8 cellular contexts compared by ENCODE assay signal in the genomic region with DNA sequence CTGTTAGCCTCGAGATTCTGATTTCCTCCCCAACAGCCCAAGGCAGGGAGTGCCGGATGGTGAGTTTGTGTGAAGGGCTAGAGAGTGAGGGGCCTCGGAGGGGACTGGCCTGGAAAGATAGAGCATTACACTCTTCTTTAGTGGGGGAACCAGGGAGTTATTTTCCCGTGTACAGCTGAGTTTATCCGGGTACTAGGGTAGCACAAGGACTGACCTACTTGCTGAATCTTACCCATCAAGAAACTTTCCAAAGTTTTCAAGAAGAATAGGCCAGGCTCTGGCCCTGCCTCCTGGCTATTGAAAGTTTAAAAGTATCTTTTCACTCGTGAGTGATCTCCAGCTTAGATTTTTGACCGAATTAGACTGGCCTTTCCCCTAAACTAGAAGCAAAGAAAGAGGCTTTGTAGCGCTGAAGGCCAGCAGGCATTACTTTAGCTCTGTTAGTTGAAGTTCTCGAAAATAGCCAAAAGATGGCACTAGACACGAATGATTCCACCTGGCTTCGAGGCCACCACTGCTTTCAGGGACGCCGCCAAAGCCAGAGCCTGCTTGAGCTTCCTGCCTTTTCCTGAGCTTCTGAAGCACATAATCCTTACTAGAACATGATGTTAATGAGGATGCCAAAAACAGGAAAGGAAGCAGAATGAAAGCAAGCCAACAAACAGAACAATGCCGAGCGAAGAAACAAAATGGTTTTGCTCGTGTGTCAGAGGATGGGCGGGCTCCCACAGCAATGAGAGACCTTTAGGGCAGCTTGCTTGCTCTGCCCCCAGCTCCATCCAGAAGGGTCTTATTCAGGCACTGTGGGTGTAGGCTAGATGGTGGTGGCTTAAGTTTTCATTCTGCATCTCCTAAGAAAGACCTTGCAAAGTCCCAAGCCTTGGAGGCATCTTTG. TPM values are rescaled to one million over a fixed set of nuclear protein-coding genes. Genes with fewer than 3 reads are reported as not detected.
DNase-seq lines count a peak whose midpoint lies in the region; FAIRE-seq and TF ChIP-seq lines count a peak whose summit lies in the region.

No MANE protein-coding gene starts in this region.

- CTCF ChIA-PET in MCF 10A (lab: Yijun Ruan, JAX): interaction anchor here (0.5 to 1.4 kb wide), 31 partner anchors 8 to 1316 kb away, joined by 3 to 13 read pairs (median 4); no protein-coding TSS in a partner anchor

- intact Hi-C loops in MCF 10A (cut with micrococcal nuclease): loop anchor here (1.0 kb wide), 3 partner anchors 164 to 640 kb away; no protein-coding TSS in a partner anchor
- intact Hi-C loops in activated T-helper 1 cell treated with anti-CD3 and anti-CD28 coated beads, Interleukin-12 subunit alpha, Interleukin-12 subunit beta, Interleukin-2, Interleukin-4 antibody, amounts not matched to agents 30 ng/mL and 10 ng/mL and 1 ng/mL, durations not matched to agents 14 hours and 24 hours and 36 hours (cut with micrococcal nuclease): loop anchor here (5.0 kb wide), 1 partner anchor 641 kb away; no protein-coding TSS in a partner anchor

- no peak overlapping the region for H3K4me2 ChIP-seq in keratinocyte (ENCODE audit: control insufficient read depth, extremely low read depth, insufficient read depth, low read depth, low read length)

- H3K27me3 ChIP-seq in keratinocyte (ENCODE audit: control insufficient read depth, extremely low read depth, insufficient read depth, low read length): peaks cover 4% of the 10 kb centered on the region

- H3K9me3 Mint-ChIP-seq in MCF 10A (ENCODE audit: unreplicated experiment): no peaks in the 10 kb centered on the region
- H3K9me3 Mint-ChIP-seq in activated T-helper 1 cell treated with anti-CD3 and anti-CD28 coated beads, Interleukin-12 subunit alpha, Interleukin-12 subunit beta, Interleukin-2, Interleukin-4 antibody, amounts not matched to agents 30 ng/mL and 10 ng/mL and 1 ng/mL, durations not matched to agents 14 hours and 24 hours and 36 hours: no peaks in the 10 kb centered on the region

- POLR2A ChIA-PET in MCF 10A (lab: Yijun Ruan, JAX): interaction anchor here (0.6 to 0.9 kb wide), 2 partner anchors 20 to 99 kb away, joined by 3 to 5 read pairs; no protein-coding TSS in a partner anchor

- H3K4me3 ChIP-seq in keratinocyte (ENCODE audit: control insufficient read depth in 2 of 3, extremely low read depth in 1 of 3, insufficient read depth in 2 of 3, low read depth in 1 of 3, low read length in 3 of 3): no peak overlapping the region

- TF ChIP-seq CTCF in GM20000 (IDR thresholded peaks at IDR 0.05; ENCODE audit: extremely low read depth, missing control alignments): peak; percentile 45
- TF ChIP-seq CTCF in MCF 10A (IDR thresholded peaks at IDR 0.05; ENCODE audit: unreplicated experiment): peak; percentile 66
- TF ChIP-seq CTCF in keratinocyte (optimal IDR thresholded peaks at IDR 0.05 in 1 of 3, IDR thresholded peaks at IDR 0.05 in 1 of 3, conservative IDR thresholded peaks at IDR 0.05 in 1 of 3; ENCODE audit: extremely low read depth in 1 of 3, insufficient read depth in 2 of 3, low read length in 3 of 3): peak; percentile 66 to 77 (median 67)

- peak; percentile 64 for DNase-seq in EL
- peak; percentile 61 for DNase-seq in GM20000 (ENCODE audit: low spot score)
- DNase-seq in HS-27A (ENCODE audit: low read depth): peak; percentile 35
- DNase-seq in NCI-H748 (lab: John Stamatoyannopoulos, UW; ENCODE audit: unreplicated experiment): peak; percentile 69
- DNase-seq in MCF 10A (ENCODE audit: unreplicated experiment): peak; percentile 74
- DNase-seq in keratinocyte (ENCODE audit: low read depth, low spot score): no peak
- peak in 41 of 49 donors; percentile 2 to 64 (median 31) for DNase-seq in substantia nigra (lab: John Stamatoyannopoulos, UW)
- DNase-seq in activated T-helper 1 cell treated with anti-CD3 and anti-CD28 coated beads, Interleukin-12 subunit alpha, Interleukin-12 subunit beta, Interleukin-2, Interleukin-4 antibody, amounts not matched to agents 30 ng/mL and 10 ng/mL and 1 ng/mL, durations not matched to agents 14 hours and 24 hours and 36 hours (ENCODE audit: low spot score): no peak

- no peaks in the 10 kb centered on the region for H3K9me3 ChIP-seq in keratinocyte (ENCODE audit: control insufficient read depth, low read depth, low read length)

- peaks cover 5% of the 10 kb centered on the region for H3K4me1 Mint-ChIP-seq in MCF 10A (ENCODE audit: insufficient read depth, unreplicated experiment)
- H3K4me1 Mint-ChIP-seq in activated T-helper 1 cell treated with anti-CD3 and anti-CD28 coated beads, Interleukin-12 subunit alpha, Interleukin-12 subunit beta, Interleukin-2, Interleukin-4 antibody, amounts not matched to agents 30 ng/mL and 10 ng/mL and 1 ng/mL, durations not matched to agents 14 hours and 24 hours and 36 hours (ENCODE audit: low read depth): no peaks in the 10 kb centered on the region

- no peak overlapping the region for H3K27ac Mint-ChIP-seq in MCF 10A (ENCODE audit: low read depth, unreplicated experiment)
- no peak overlapping the region for H3K27ac Mint-ChIP-seq in activated T-helper 1 cell treated with anti-CD3 and anti-CD28 coated beads, Interleukin-12 subunit alpha, Interleukin-12 subunit beta, Interleukin-2, Interleukin-4 antibody, amounts not matched to agents 30 ng/mL and 10 ng/mL and 1 ng/mL, durations not matched to agents 14 hours and 24 hours and 36 hours

- FAIRE-seq in keratinocyte (lab: Jason Lieb, UNC): peak; percentile 89

- no peak overlapping the region for H3K4me3 Mint-ChIP-seq in MCF 10A (ENCODE audit: unreplicated experiment)
- H3K4me3 Mint-ChIP-seq in activated T-helper 1 cell treated with anti-CD3 and anti-CD28 coated beads, Interleukin-12 subunit alpha, Interleukin-12 subunit beta, Interleukin-2, Interleukin-4 antibody, amounts not matched to agents 30 ng/mL and 10 ng/mL and 1 ng/mL, durations not matched to agents 14 hours and 24 hours and 36 hours: no peak overlapping the region

- BruUV-seq in MCF 10A (replicated peaks; lab: Mats Ljungman, UMichigan): no TSS peak

- H3K36me3 ChIP-seq in keratinocyte (ENCODE audit: control insufficient read depth in 2 of 2, extremely low read depth in 1 of 2, insufficient read depth in 2 of 2, low read length in 2 of 2): no peaks in the 10 kb centered on the region

- H3K79me2 ChIP-seq in keratinocyte (ENCODE audit: control insufficient read depth, insufficient read depth, low read length): no peaks in the 10 kb centered on the region

- H4K20me1 ChIP-seq in keratinocyte (ENCODE audit: control insufficient read depth, extremely low read depth, insufficient read depth, low read length): no peaks in the 10 kb centered on the region

- no peak overlapping the region for H2AFZ ChIP-seq in keratinocyte (ENCODE audit: control insufficient read depth, low read length)

- H3K9me1 ChIP-seq in keratinocyte (ENCODE audit: control insufficient read depth, extremely low read depth, insufficient read depth, low read length): no peaks in the 10 kb centered on the region

- H3K9ac ChIP-seq in keratinocyte (ENCODE audit: control insufficient read depth, extremely low read depth, insufficient read depth, low read length): no peak overlapping the region

- no peaks in the 10 kb centered on the region for H3K4me1 ChIP-seq in keratinocyte (ENCODE audit: control insufficient read depth, extremely low read depth, insufficient read depth, low read length)

- H3K36me3 Mint-ChIP-seq in MCF 10A (ENCODE audit: insufficient read depth, unreplicated experiment): no peaks in the 10 kb centered on the region
- H3K36me3 Mint-ChIP-seq in activated T-helper 1 cell treated with anti-CD3 and anti-CD28 coated beads, Interleukin-12 subunit alpha, Interleukin-12 subunit beta, Interleukin-2, Interleukin-4 antibody, amounts not matched to agents 30 ng/mL and 10 ng/mL and 1 ng/mL, durations not matched to agents 14 hours and 24 hours and 36 hours (ENCODE audit: low read depth): no peaks in the 10 kb centered on the region

- dilution Hi-C loops in keratinocyte (cut with MboI; ENCODE audit: extremely low pct_ligation_motif_present, low sequenced_read_pairs): no loop called here

- no peaks in the 10 kb centered on the region for H3K27me3 Mint-ChIP-seq in MCF 10A (ENCODE audit: insufficient read depth, unreplicated experiment)
- H3K27me3 Mint-ChIP-seq in activated T-helper 1 cell treated with anti-CD3 and anti-CD28 coated beads, Interleukin-12 subunit alpha, Interleukin-12 subunit beta, Interleukin-2, Interleukin-4 antibody, amounts not matched to agents 30 ng/mL and 10 ng/mL and 1 ng/mL, durations not matched to agents 14 hours and 24 hours and 36 hours (ENCODE audit: insufficient read depth): peaks cover 7% of the 10 kb centered on the region

- no peak overlapping the region for H3K27ac ChIP-seq in keratinocyte (ENCODE audit: control insufficient read depth, insufficient read depth, low read length)
- no peak overlapping the region for H3K27ac ChIP-seq in substantia nigra (ENCODE audit: low read depth, low read length, poor library complexity, severe bottlenecking)

RNA-seq across cellular contexts. Expression of a gene that starts 55.8 kb away (rescaled TPM):
- total RNA-seq in MCF 10A (2022): 60.7 and 78.2 TPM in 2 replicates
- 45.0 to 78.4 TPM (median 53.2 TPM) in 3 replicates for polyA plus RNA-seq in keratinocyte
- 23.3 TPM for polyA plus RNA-seq in keratinocyte (2011; ENCODE audit: low read depth)
- 44.4 and 63.6 TPM in 2 replicates for polyA plus RNA-seq in keratinocyte (2011; cell fraction: cytosol; rRNA removed)
- 40.4 and 47.5 TPM in 2 replicates for polyA plus RNA-seq in keratinocyte (2011; cell fraction: nucleus; rRNA removed)
- polyA plus RNA-seq in keratinocyte (2012; ENCODE audit: low replicate concordance): 34.4 and 40.6 TPM in 2 replicates
- polyA minus RNA-seq in keratinocyte: 36.6 to 52.0 TPM (median 51.4 TPM) in 3 replicates
- 35.3 TPM for polyA minus RNA-seq in keratinocyte (2011; cell fraction: cytosol; rRNA and poly(A)+ RNA removed)
- polyA minus RNA-seq in keratinocyte (2011; cell fraction: nucleus; rRNA and poly(A)+ RNA removed): 19.1 and 28.1 TPM in 2 replicates
- 72.3 and 80.1 TPM in 2 replicates for total RNA-seq in activated T-helper 1 cell treated with anti-CD3 and anti-CD28 coated beads, Interleukin-12 subunit alpha, Interleukin-12 subunit beta, Interleukin-2, Interleukin-4 antibody, amounts not matched to agents 30 ng/mL and 10 ng/mL and 1 ng/mL, durations not matched to agents 14 hours and 24 hours and 36 hours

Comparison
In these comparisons a context has a peak if more than half of its experiments do, and no peak if none do; other contexts are left out.
1. DNase-seq: peak in EL (single experiment), GM20000 (single experiment), HS-27A (single experiment), NCI-H748 (single experiment), MCF 10A (single experiment) and substantia nigra (41 of 49); none in keratinocyte (single experiment) and activated T-helper 1 cell treated with anti-CD3 and anti-CD28 coated beads, Interleukin-12 subunit alpha, Interleukin-12 subunit beta, Interleukin-2, Interleukin-4 antibody, amounts not matched to agents 30 ng/mL and 10 ng/mL and 1 ng/mL, durations not matched to agents 14 hours and 24 hours and 36 hours (single experiment).
2. Peak in every context shown above with its lines, with median percentiles within 50 percentile points of each other: CTCF ChIP-seq.